ENCODE assay signal across 11 cellular contexts in the genomic region with DNA sequence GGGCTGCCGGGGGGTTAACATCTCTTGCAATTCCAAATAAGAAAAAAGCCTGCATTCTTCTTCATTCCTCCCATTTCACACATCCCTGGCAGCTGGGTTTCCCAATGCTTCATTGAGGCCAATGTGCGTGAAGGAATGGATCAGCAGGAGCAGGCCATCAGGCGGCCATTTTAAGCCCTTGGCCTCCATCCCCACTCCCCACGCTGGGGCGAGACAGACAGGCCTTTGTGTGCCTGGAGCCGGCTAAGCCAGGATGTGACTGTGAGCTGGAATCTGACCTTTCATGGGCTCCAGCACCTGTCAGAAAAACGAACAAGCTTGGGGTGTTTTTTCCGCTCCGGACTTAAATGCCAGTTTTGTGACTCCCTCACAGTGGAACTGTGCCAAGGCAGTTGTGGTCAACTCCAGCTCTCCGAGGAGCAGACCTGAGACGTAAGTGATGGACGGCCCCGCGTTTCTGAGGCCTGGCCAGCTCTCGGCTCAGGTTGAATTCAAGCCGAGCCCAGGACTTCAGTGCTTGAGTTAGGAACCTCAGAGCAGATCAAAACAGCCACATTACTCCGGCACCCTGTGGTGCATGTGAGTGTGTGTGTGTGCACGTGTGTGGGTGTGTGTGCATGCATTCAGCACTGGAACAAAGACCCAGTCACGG.
DNase-seq lines count a peak whose midpoint lies in the region; ATAC-seq and TF ChIP-seq lines count a peak whose summit lies in the region.
"Had no signal": no experiment of that assay in that cellular context is flagged by ENCODE, and none has a peak within 500 bp of the region (broad histone marks: within the 10 kb centered on the region; RNA-seq: fewer than 3 reads in every experiment).

No MANE protein-coding gene starts in this region.

- peak overlapping the region; percentile 100 for H2BK15ac ChIP-seq in IMR-90 (ENCODE audit: low read depth, low read length)

- peaks cover 2% of the 10 kb centered on the region for H3K36me3 Mint-ChIP-seq in activated CD4-positive, alpha-beta T cell treated with anti-CD3 and anti-CD28 coated beads, Interleukin-2, amount 10 ng/mL, durations not matched to agents 24 days and 14 days (ENCODE audit: low read depth)

- intact Hi-C loops in IMR-90 (cut with micrococcal nuclease) (loop anchor here (1.0 to 5.0 kb wide), 5 partner anchors 34 to 501 kb away; a partner anchor contains a TSS), breast epithelium (cut with DNase I; ENCODE audit: low total_unique reads) (no loop called here), gastrocnemius medialis (cut with DNase I; ENCODE audit: low total_unique reads) (loop anchor here (2.0 to 10.0 kb wide), 5 partner anchors 39 to 1053 kb away; a partner anchor contains a TSS), left colon (cut with DNase I, micrococcal nuclease) (no loop called here)
- intact Hi-C loops in activated CD4-positive, alpha-beta T cell treated with anti-CD3 and anti-CD28 coated beads, Interleukin-2, amount 10 ng/mL, durations not matched to agents 24 days and 14 days (cut with micrococcal nuclease) = no loop called here

- H2AK5ac ChIP-seq in IMR-90 (ENCODE audit: low read depth, low read length) = peak overlapping the region; percentile 100

- peak overlapping the region; percentile 100 for H3K23ac ChIP-seq in IMR-90 (ENCODE audit: low read depth, low read length)

- H3K9me1 ChIP-seq in IMR-90 (ENCODE audit: insufficient read depth, low read length) = peaks cover 31% of the 10 kb centered on the region

- H4K5ac ChIP-seq in IMR-90 (ENCODE audit: low read depth, low read length) = peak overlapping the region; percentile 98

- H3K27me3 Mint-ChIP-seq in activated CD4-positive, alpha-beta T cell treated with anti-CD3 and anti-CD28 coated beads, Interleukin-2, amount 10 ng/mL, durations not matched to agents 24 days and 14 days = peaks cover 2% of the 10 kb centered on the region

- peak overlapping the region; percentile 28 for H3K4me2 ChIP-seq in IMR-90 (ENCODE audit: low read depth, low read length)
- H3K4me2 ChIP-seq: KMS-11 had no signal

- H3K4me3 Mint-ChIP-seq in activated CD4-positive, alpha-beta T cell treated with anti-CD3 and anti-CD28 coated beads, Interleukin-2, amount 10 ng/mL, durations not matched to agents 24 days and 14 days = no peak overlapping the region
- H3K4me3 Mint-ChIP-seq: activated T-cell treated with anti-CD3 and anti-CD28 coated beads, Interleukin-2, amount 50 U/mL, for 72 hours had no signal

- peak overlapping the region; percentile 75 for H3K9ac ChIP-seq in IMR-90 (ENCODE audit: low read depth, low read length)
- H3K9ac ChIP-seq: KMS-11 had no signal

- TF ChIP-seq POLR2A in IMR-90 (IDR thresholded peaks at IDR 0.05; ENCODE audit: low read depth, low read length) (peak; percentile 22; the same call in 1 of the 2 replicates), breast epithelium (IDR thresholded peaks at IDR 0.05) (no peak), gastrocnemius medialis (IDR thresholded peaks at IDR 0.05) (no peak)

- H3K27me3 ChIP-seq in IMR-90 (ENCODE audit: control insufficient read depth, insufficient read depth, low read length) = no peaks in the 10 kb centered on the region
- no peaks in the 10 kb centered on the region for H3K27me3 ChIP-seq in breast epithelium
- H3K27me3 ChIP-seq in gastrocnemius medialis = no peaks in the 10 kb centered on the region

- BruUV-seq in IMR-90 (replicated peaks; lab: Mats Ljungman, UMichigan) = no TSS peak

- in situ Hi-C loops in IMR-90 (cut with MboI; ENCODE audit: low sequenced_read_pairs) = no loop called here
- in situ Hi-C loops in gastrocnemius medialis (cut with MboI; ENCODE audit: low sequenced_read_pairs in 4 of 4) = no loop called here

- peak overlapping the region; percentile 96 to 98 for H4K8ac ChIP-seq in IMR-90 (ENCODE audit: low read depth in 2 of 2, low read length in 2 of 2)

- WGBS in IMR-90 (ENCODE audit: extremely low coverage in 2 of 2, insufficient read length in 1 of 2), 2 experiments = 0% methylated on average over 6 of the region's 19 CpGs; no CpG with 5 or more reads in 1 of the 2 experiments

- peak overlapping the region; percentile 100 for H2BK120ac ChIP-seq in IMR-90 (ENCODE audit: low read depth, low read length)

- no peaks in the 10 kb centered on the region for H3K4me1 Mint-ChIP-seq in activated CD4-positive, alpha-beta T cell treated with anti-CD3 and anti-CD28 coated beads, Interleukin-2, amount 10 ng/mL, durations not matched to agents 24 days and 14 days

- no peak overlapping the region for H3K27ac Mint-ChIP-seq in activated CD4-positive, alpha-beta T cell treated with anti-CD3 and anti-CD28 coated beads, Interleukin-2, amount 10 ng/mL, durations not matched to agents 24 days and 14 days
- H3K27ac Mint-ChIP-seq: activated T-cell treated with anti-CD3 and anti-CD28 coated beads, Interleukin-2, amount 50 U/mL, for 72 hours had no signal

- H4K20me1 ChIP-seq in IMR-90 (ENCODE audit: insufficient read depth, low read length) = no peaks in the 10 kb centered on the region

- H4K91ac ChIP-seq in IMR-90 (ENCODE audit: insufficient read depth, low read depth, low read length) = peak overlapping the region; percentile 98

- H3K27ac ChIP-seq in IMR-90 (ENCODE audit: insufficient read depth, low read length) (peak overlapping the region; percentile 99), breast epithelium (peak overlapping the region; percentile 82 to 86), gastrocnemius medialis (peak overlapping the region; percentile 84 to 95 (median 88))
- H3K27ac ChIP-seq: KMS-11 had no signal

- peak overlapping the region; percentile 59 for H2AFZ ChIP-seq in IMR-90 (replicated peaks; ENCODE audit: low read length, poor library complexity)

- H2BK5ac ChIP-seq in IMR-90 (ENCODE audit: low read depth, low read length, poor library complexity, severe bottlenecking) = peak overlapping the region; percentile 97

- peak overlapping the region; percentile 99 for H2BK20ac ChIP-seq in IMR-90 (ENCODE audit: low read depth, low read length)

- peaks cover 2% of the 10 kb centered on the region; the same call in 1 of the 2 replicates for H3K9me3 ChIP-seq in IMR-90 (ENCODE audit: control insufficient read depth, insufficient read depth, low read length)
- H3K9me3 ChIP-seq in breast epithelium = peaks cover 9 to 10% of the 10 kb centered on the region in 2 donors
- H3K9me3 ChIP-seq in gastrocnemius medialis = no peaks in the 10 kb centered on the region

- H3K14ac ChIP-seq in IMR-90 (replicated peaks; ENCODE audit: low read depth, low read length) = peak overlapping the region; percentile 100

- no peak overlapping the region for H3K4me3 ChIP-seq in IMR-90 (ENCODE audit: insufficient read depth, low read depth, low read length)
- H3K4me3 ChIP-seq in breast epithelium = peak overlapping the region in 1 of 3 donors; percentile 5
- H3K4me3 ChIP-seq in gastrocnemius medialis = peak overlapping the region in 3 of 4 donors; percentile 3 to 27 (median 16)

- dilution Hi-C loops in IMR-90 (cut with HindIII; ENCODE audit: low sequenced_read_pairs, unreplicated experiment) = no loop called here

- POLR2A ChIA-PET in IMR-90 (lab: Charles Lee; ENCODE audit: unreplicated experiment) = interaction anchor here (1.0 to 1.3 kb wide), 3 partner anchors 49 to 104 kb away, joined by 3 to 8 read pairs (median 4); no protein-coding TSS in a partner anchor

- H2AK9ac ChIP-seq in IMR-90 (replicated peaks; ENCODE audit: low read depth, low read length, poor library complexity) = peak overlapping the region; percentile 93

- DNase-seq in IMR-90 (peak; percentile 100), breast epithelium (ENCODE audit: low spot score in 2 of 2) (peak in 1 of 2 donors; percentile 80), iris pigment epithelial cell (ENCODE audit: low read depth) (peak; percentile 100), gastrocnemius medialis (peak; percentile 77 to 89), NCI-H1417 (lab: John Stamatoyannopoulos, UW) (no peak), left colon (no peak), NCI-H446 treated with DMSO at 0.1 percent for 48 hours (lab: John Stamatoyannopoulos, UW) (no peak)
- DNase-seq in activated CD4-positive, alpha-beta T cell treated with anti-CD3 and anti-CD28 coated beads, Interleukin-2, amount 10 ng/mL, durations not matched to agents 24 days and 14 days = no peak
- DNase-seq: activated T-cell treated with anti-CD3 and anti-CD28 coated beads, Interleukin-2, amount 50 U/mL, for 72 hours; GF-D8 had no signal

- CTCF ChIA-PET in IMR-90 (lab: Yijun Ruan, JAX) = interaction anchor here (0.5 to 2.2 kb wide), 2 partner anchors 41 to 214 kb away, joined by 5 to 6 read pairs; no protein-coding TSS in a partner anchor

- ATAC-seq in IMR-90 (ENCODE audit: low read depth) (peak; percentile 60), gastrocnemius medialis (peak; percentile 44 to 65), left colon (no peak)
- ATAC-seq: activated T-cell treated with anti-CD3 and anti-CD28 coated beads, Interleukin-2, amount 50 U/mL, for 72 hours had no signal

- peak overlapping the region; percentile 96 for H3K56ac ChIP-seq in IMR-90 (ENCODE audit: extremely low read depth, insufficient read depth, low read length)

- peak overlapping the region; percentile 98 for H3K18ac ChIP-seq in IMR-90 (ENCODE audit: low read depth, low read length)

- peaks cover 0 to 23% of the 10 kb centered on the region in 2 experiments; a peak in 2 of 4 replicates for H3K79me1 ChIP-seq in IMR-90 (ENCODE audit: low read depth in 1 of 2, low read length in 2 of 2)

- no peak for TF ChIP-seq RAD21 in IMR-90 (IDR thresholded peaks at IDR 0.05; ENCODE audit: low read length)

- H3K4ac ChIP-seq in IMR-90 (ENCODE audit: low read depth, low read length) = peak overlapping the region; percentile 100

- TF ChIP-seq CTCF in IMR-90 (conservative IDR thresholded peaks at IDR 0.05; ENCODE audit: low read depth, low read length) (no peak), breast epithelium (IDR thresholded peaks at IDR 0.05) (no peak), gastrocnemius medialis (IDR thresholded peaks at IDR 0.05 in 4 of 5, conservative IDR thresholded peaks at IDR 0.05 in 1 of 5) (no peak)

- H3K36me3 ChIP-seq in IMR-90 (ENCODE audit: control insufficient read depth, insufficient read depth, low read length) (no peaks in the 10 kb centered on the region), breast epithelium (no peaks in the 10 kb centered on the region), gastrocnemius medialis (no peaks in the 10 kb centered on the region)

- H3K4me1 ChIP-seq in IMR-90 (ENCODE audit: control insufficient read depth, insufficient read depth, low read length) (peaks cover 36% of the 10 kb centered on the region), breast epithelium (peaks cover 0 to 6% of the 10 kb centered on the region in 2 donors), gastrocnemius medialis (peaks cover 35 to 43% of the 10 kb centered on the region in 2 donors)

- H3K9me3 Mint-ChIP-seq in activated CD4-positive, alpha-beta T cell treated with anti-CD3 and anti-CD28 coated beads, Interleukin-2, amount 10 ng/mL, durations not matched to agents 24 days and 14 days = peaks cover 23% of the 10 kb centered on the region

TF ChIP-seq in IMR-90, 13 proteins besides CTCF, POLR2A, EP300 and RAD21 (continues in another document):
- TF ChIP-seq RFX5 (IDR thresholded peaks at IDR 0.05; ENCODE audit: low read depth, low read length) (no peak), BHLHE40 (IDR thresholded peaks at IDR 0.05; ENCODE audit: low read depth, low read length) (peak; percentile 68; the same call in 1 of the 2 replicates), MAZ (IDR thresholded peaks at IDR 0.05; ENCODE audit: borderline replicate concordance, low read depth, low read length) (peak; percentile 52)

Comparison
In these comparisons a context has a peak if more than half of its experiments do, and no peak if none do; other contexts are left out.
1. DNase-seq: peak in IMR-90 (single experiment), iris pigment epithelial cell (single experiment) and gastrocnemius medialis (2 of 2); none in activated CD4-positive, alpha-beta T cell treated with anti-CD3 and anti-CD28 coated beads, Interleukin-2, amount 10 ng/mL, durations not matched to agents 24 days and 14 days (single experiment), NCI-H1417 (0 of 3), left colon (0 of 2) and NCI-H446 treated with DMSO at 0.1 percent for 48 hours (single experiment).
2. intact Hi-C loops: an anchor here in IMR-90 (1.0 to 5.0 kb wide) and gastrocnemius medialis (2.0 to 10.0 kb wide); none called in breast epithelium, activated CD4-positive, alpha-beta T cell treated with anti-CD3 and anti-CD28 coated beads, Interleukin-2, amount 10 ng/mL, durations not matched to agents 24 days and 14 days and left colon.
3. Peak in every context shown above with its lines, with median percentiles within 50 percentile points of each other: H3K27ac ChIP-seq.